ENCODE assay signal across 29 cellular contexts in genomic region chr4:54282837-54283236, GRCh38. TPM values are rescaled to one million over a fixed set of nuclear protein-coding genes. Genes with fewer than 3 reads are reported as not detected.
"Had no signal": no experiment of that assay in that cellular context is flagged by ENCODE, and none has a peak within 500 bp of the region (broad histone marks: within the 10 kb centered on the region; RNA-seq: fewer than 3 reads in every experiment).

No MANE protein-coding gene starts in this region.

- H3K27ac Mint-ChIP-seq: activated CD4-positive, alpha-beta T cell treated with anti-CD3 and anti-CD28 coated beads for 36 hours; activated CD8-positive, alpha-beta memory T cell treated with anti-CD3 and anti-CD28 coated beads, Interleukin-2, amount 10 ng/mL, durations not matched to agents 7 days and 5 days; activated CD8-positive, alpha-beta T cell treated with anti-CD3 and anti-CD28 coated beads, Interleukin-2, amount 10 ng/mL, durations not matched to agents 7 days and 5 days; activated naive CD4-positive, alpha-beta T cell treated with anti-CD3 and anti-CD28 coated beads, Interleukin-2, amount 50 U/mL, for 72 hours; activated T-cell treated with anti-CD3 and anti-CD28 coated beads, Interleukin-2, amount 50 U/mL, for 72 hours; immature natural killer cell; memory B cell; natural killer cell; progenitor cell of endocrine pancreas had no signal

- H3K9me3 ChIP-seq: right lobe of liver, vagina had no signal

- DNase-seq: activated CD4-positive, alpha-beta T cell treated with anti-CD3 and anti-CD28 coated beads for 36 hours; activated CD4-positive, CD25-positive, alpha-beta regulatory T cell; activated CD8-positive, alpha-beta memory T cell treated with anti-CD3 and anti-CD28 coated beads, Interleukin-2, amount 10 ng/mL, durations not matched to agents 7 days and 5 days; activated CD8-positive, alpha-beta T cell treated with anti-CD3 and anti-CD28 coated beads, Interleukin-2, amount 10 ng/mL, durations not matched to agents 7 days and 5 days; activated naive CD4-positive, alpha-beta T cell; activated T-cell treated with anti-CD3 and anti-CD28 coated beads, Interleukin-2, amount 50 U/mL, for 72 hours; anterior cingulate cortex; foreskin fibroblast; heart left ventricle; hypothalamus; immature natural killer cell; kidney; left colon; midbrain; natural killer cell; right lobe of liver; stimulated activated CD4-positive, alpha-beta T cell treated with anti-CD3 and anti-CD28 coated beads, Interleukin-12 subunit alpha, Interleukin-12 subunit beta, amount 100 ng/mL, for 4 hours; stimulated activated CD4-positive, alpha-beta T cell treated with anti-CD3 and anti-CD28 coated beads, Interleukin-4, amount 100 ng/mL, for 1 hour; stimulated activated naive CD8-positive, alpha-beta T cell treated with anti-CD3 and anti-CD28 coated beads, Interleukin-15, Interleukin-2, amounts not matched to agents 100 U/mL and 50 U/mL, for 24 hours; T-helper 2 cell; upper lobe of left lung had no signal

- H3K4me1 ChIP-seq: right lobe of liver had no signal

- H3K36me3 Mint-ChIP-seq: immature natural killer cell, memory B cell had no signal

- H3K4me3 ChIP-seq: cardiac muscle cell, heart left ventricle, right lobe of liver, skin epidermis, upper lobe of left lung, vagina had no signal

- H3K27ac ChIP-seq: cardiac muscle cell, right lobe of liver had no signal

- H3K4me3 Mint-ChIP-seq: activated CD4-positive, alpha-beta T cell treated with anti-CD3 and anti-CD28 coated beads for 36 hours; activated CD8-positive, alpha-beta memory T cell treated with anti-CD3 and anti-CD28 coated beads, Interleukin-2, amount 10 ng/mL, durations not matched to agents 7 days and 5 days; activated CD8-positive, alpha-beta T cell treated with anti-CD3 and anti-CD28 coated beads, Interleukin-2, amount 10 ng/mL, durations not matched to agents 7 days and 5 days; activated T-cell treated with anti-CD3 and anti-CD28 coated beads, Interleukin-2, amount 50 U/mL, for 72 hours; brain; immature natural killer cell; memory B cell; natural killer cell had no signal

- ATAC-seq: activated CD4-positive, alpha-beta T cell treated with anti-CD3 and anti-CD28 coated beads for 36 hours; activated CD8-positive, alpha-beta memory T cell treated with anti-CD3 and anti-CD28 coated beads, Interleukin-2, amount 10 ng/mL, durations not matched to agents 7 days and 5 days; activated CD8-positive, alpha-beta T cell treated with anti-CD3 and anti-CD28 coated beads, Interleukin-2, amount 10 ng/mL, durations not matched to agents 7 days and 5 days; activated naive CD4-positive, alpha-beta T cell treated with anti-CD3 and anti-CD28 coated beads, Interleukin-2, amount 50 U/mL, for 72 hours; activated T-cell treated with anti-CD3 and anti-CD28 coated beads, Interleukin-2, amount 50 U/mL, for 72 hours; esophagus mucosa; heart left ventricle; left colon; natural killer cell; right lobe of liver; stimulated activated naive CD8-positive, alpha-beta T cell treated with anti-CD3 and anti-CD28 coated beads, Interleukin-15, Interleukin-2, amounts not matched to agents 100 U/mL and 50 U/mL, for 24 hours had no signal

- H3K27me3 ChIP-seq: cardiac muscle cell, heart left ventricle, right lobe of liver, upper lobe of left lung, vagina had no signal

- H3K27me3 Mint-ChIP-seq: brain, progenitor cell of endocrine pancreas had no signal

- H3K36me3 ChIP-seq: right lobe of liver had no signal

- H3K4me1 Mint-ChIP-seq: immature natural killer cell, memory B cell, natural killer cell had no signal

RNA-seq across cellular contexts. Expression of gene PDGFRA, which starts 53.7 kb away (rescaled TPM):
- total RNA-seq: activated CD4-positive, alpha-beta T cell treated with anti-CD3 and anti-CD28 coated beads for 36 hours; activated CD8-positive, alpha-beta memory T cell treated with anti-CD3 and anti-CD28 coated beads, Interleukin-2, amount 10 ng/mL, durations not matched to agents 7 days and 5 days; activated CD8-positive, alpha-beta T cell treated with anti-CD3 and anti-CD28 coated beads, Interleukin-2, amount 10 ng/mL, durations not matched to agents 7 days and 5 days had no signal
- polyA plus RNA-seq: immature natural killer cell had no signal
